12 cellular contexts compared by ENCODE assay signal in genomic region chr15:68644088-68644904, GRCh38.
A peak's percentile ranks its signal among the peaks of the same experiment; 100 is the strongest.
DNase-seq lines count a peak whose midpoint lies in the region; TF ChIP-seq lines count a peak whose summit lies in the region.
"Had no signal": no experiment of that assay in that cellular context is flagged by ENCODE, and none has a peak within 500 bp of the region (broad histone marks: within the 10 kb centered on the region; RNA-seq: fewer than 3 reads in every experiment).

No MANE protein-coding gene starts in this region.

- no peak overlapping the region for H3K4me3 ChIP-seq in astrocyte of the cerebellum (ENCODE audit: low read depth, low read length)
- H3K4me3 ChIP-seq in Caco-2 (ENCODE audit: low read depth, low read length), result no peak overlapping the region

- DNase-seq in A172 (ENCODE audit: low spot score) (peak; percentile 53), GM04504 (ENCODE audit: low read depth) (peak; percentile 65), astrocyte of the cerebellum (ENCODE audit: low read depth) (peak; percentile 50), globus pallidus (ENCODE audit: low spot score) (peak; percentile 54), NCI-H526 treated with DMSO at 0.1 percent for 48 hours (lab: John Stamatoyannopoulos, UW) (no peak), Caco-2 (no peak), NCI-H1436 treated with DMSO at 0.1 percent for 48 hours (lab: John Stamatoyannopoulos, UW) (no peak), GM19240 (ENCODE audit: insufficient read length, low spot score) (no peak)
- DNase-seq: CD8-positive, alpha-beta T cell; NCI-H2227 treated with DMSO at 0.1 percent for 48 hours had no signal

- H3K4me1 Mint-ChIP-seq in Caco-2 (ENCODE audit: low read depth, unreplicated experiment), result no peaks in the 10 kb centered on the region

- H3K9me3 ChIP-seq in Caco-2, result no peaks in the 10 kb centered on the region

- no peaks in the 10 kb centered on the region for H3K9me3 Mint-ChIP-seq in Caco-2 (ENCODE audit: unreplicated experiment)
- H3K9me3 Mint-ChIP-seq: CD8-positive, alpha-beta T cell; dendritic cell treated with granulocyte-macrophage colony-stimulating factor and Interleukin-4, amounts not matched to agents 40 ng/mL and 50 ng/mL, for 4 days had no signal

- in situ Hi-C loops in astrocyte of the cerebellum (cut with HindIII; ENCODE audit: low sequenced_read_pairs), result no loop called here

- H3K27ac Mint-ChIP-seq in Caco-2 (ENCODE audit: unreplicated experiment), result no peak overlapping the region
- H3K27ac Mint-ChIP-seq: CD8-positive, alpha-beta T cell; dendritic cell treated with granulocyte-macrophage colony-stimulating factor and Interleukin-4, amounts not matched to agents 40 ng/mL and 50 ng/mL, for 4 days had no signal

- peak; percentile 23 for TF ChIP-seq CTCF in astrocyte of the cerebellum (IDR thresholded peaks at IDR 0.05; ENCODE audit: low read depth, low read length, missing control alignments)
- TF ChIP-seq CTCF in Caco-2 (IDR thresholded peaks at IDR 0.05; ENCODE audit: insufficient read depth in 1 of 2, low read depth in 1 of 2, low read length in 1 of 2, severe bottlenecking in 1 of 2, unreplicated experiment in 1 of 2), result no peak

- POLR2A ChIA-PET in Caco-2 (lab: Charles Lee), result no interaction called here

- CTCF ChIA-PET in Caco-2 (lab: Charles Lee), result no interaction called here

- BruUV-seq in Caco-2 (replicated peaks; lab: Mats Ljungman, UMichigan), result no TSS peak

- no peaks in the 10 kb centered on the region for H3K36me3 ChIP-seq in Caco-2 (ENCODE audit: control insufficient read depth, insufficient read depth, low read length)

- H3K27me3 Mint-ChIP-seq in Caco-2 (ENCODE audit: insufficient read depth, unreplicated experiment), result no peaks in the 10 kb centered on the region
- H3K27me3 Mint-ChIP-seq: dendritic cell treated with granulocyte-macrophage colony-stimulating factor and Interleukin-4, amounts not matched to agents 40 ng/mL and 50 ng/mL, for 4 days had no signal

- intact Hi-C loops in Caco-2 (cut with micrococcal nuclease; ENCODE audit: unreplicated experiment), result no loop called here

- H3K36me3 Mint-ChIP-seq in Caco-2 (ENCODE audit: insufficient read depth, unreplicated experiment), result no peaks in the 10 kb centered on the region
- H3K36me3 Mint-ChIP-seq: CD8-positive, alpha-beta T cell had no signal

- H3K4me3 Mint-ChIP-seq in Caco-2 (ENCODE audit: unreplicated experiment), result no peak overlapping the region
- H3K4me3 Mint-ChIP-seq: CD8-positive, alpha-beta T cell; dendritic cell treated with granulocyte-macrophage colony-stimulating factor and Interleukin-4, amounts not matched to agents 40 ng/mL and 50 ng/mL, for 4 days had no signal

- H3K4me1 ChIP-seq in Caco-2, result no peaks in the 10 kb centered on the region
- H3K4me1 ChIP-seq: parathyroid adenoma had no signal

- H3K27me3 ChIP-seq in Caco-2 (replicated peaks; ENCODE audit: control insufficient read depth, insufficient read depth, low read length), result no peaks in the 10 kb centered on the region

Comparison
In these comparisons a context has a peak if more than half of its experiments do, and no peak if none do; other contexts are left out.
1. DNase-seq: peak in A172 (single experiment), GM04504 (single experiment), astrocyte of the cerebellum (single experiment) and globus pallidus (single experiment); none in NCI-H526 treated with DMSO at 0.1 percent for 48 hours (single experiment), Caco-2 (0 of 2), NCI-H1436 treated with DMSO at 0.1 percent for 48 hours (single experiment) and GM19240 (single experiment).